21 cellular contexts compared by ENCODE assay signal in the genomic region with DNA sequence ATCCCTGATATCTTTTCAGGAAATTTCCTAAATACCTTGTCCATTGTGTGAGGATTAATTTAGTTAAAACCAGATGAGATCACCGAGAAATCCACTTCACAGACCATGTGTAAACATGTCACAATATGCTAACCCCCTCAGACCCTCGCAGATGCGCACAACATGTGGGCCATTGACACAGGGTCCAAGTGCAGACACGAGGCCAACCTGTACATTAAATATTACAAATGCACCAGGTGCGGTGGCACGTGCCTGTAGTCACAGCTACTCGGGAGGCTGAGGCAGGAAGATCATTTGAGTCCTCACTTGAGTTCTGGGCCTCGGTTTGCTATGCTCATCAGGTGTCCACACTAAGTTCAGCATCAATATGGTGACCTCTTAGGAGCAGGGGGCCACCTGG. TPM values are rescaled to one million over a fixed set of nuclear protein-coding genes. Genes with fewer than 3 reads are reported as not detected.
DNase-seq lines count a peak whose midpoint lies in the region; ATAC-seq and TF ChIP-seq lines count a peak whose summit lies in the region.
"Had no signal": no experiment of that assay in that cellular context is flagged by ENCODE, and none has a peak within 500 bp of the region (broad histone marks: within the 10 kb centered on the region; RNA-seq: fewer than 3 reads in every experiment).

No MANE protein-coding gene starts in this region.

- no peaks in the 10 kb centered on the region for H3K36me3 Mint-ChIP-seq in endodermal cell (ENCODE audit: low read depth)

- peaks cover 36% of the 10 kb centered on the region for H3K4me1 Mint-ChIP-seq in endodermal cell

- no peak overlapping the region for H3K4me3 ChIP-seq in endodermal cell (ENCODE audit: low read length)
- H3K4me3 ChIP-seq in spleen: no peak overlapping the region
- no peak overlapping the region for H3K4me3 ChIP-seq in Peyer's patch
- H3K4me3 ChIP-seq: A549 had no signal

- peaks cover 2% of the 10 kb centered on the region for H3K27me3 Mint-ChIP-seq in endodermal cell (ENCODE audit: insufficient read depth)

- H3K9me3 ChIP-seq in endodermal cell (ENCODE audit: control insufficient read depth, low read length): no peaks in the 10 kb centered on the region
- no peaks in the 10 kb centered on the region for H3K9me3 ChIP-seq in spleen
- H3K9me3 ChIP-seq in Peyer's patch: no peaks in the 10 kb centered on the region
- H3K9me3 ChIP-seq: A549, Caco-2 had no signal

- no peaks in the 10 kb centered on the region for H3K27me3 ChIP-seq in endodermal cell (ENCODE audit: control insufficient read depth, insufficient read depth, low read length, poor library complexity, severe bottlenecking)
- H3K27me3 ChIP-seq in spleen (replicated peaks in 1 of 7): peaks cover 0 to 4% (median 0%) of the 10 kb centered on the region in 7 donors
- H3K27me3 ChIP-seq in Peyer's patch: no peaks in the 10 kb centered on the region

- no peaks in the 10 kb centered on the region for H3K9me3 Mint-ChIP-seq in endodermal cell
- H3K9me3 Mint-ChIP-seq: CD4-positive, alpha-beta T cell had no signal

- H3K36me3 ChIP-seq in endodermal cell (ENCODE audit: control insufficient read depth, insufficient read depth, low read length) (no peaks in the 10 kb centered on the region), spleen (no peaks in the 10 kb centered on the region), Peyer's patch (no peaks in the 10 kb centered on the region)

- intact Hi-C loops in spleen (cut with DNase I; ENCODE audit: low total_unique reads): no loop called here

- H3K4me3 Mint-ChIP-seq in endodermal cell: no peak overlapping the region
- H3K4me3 Mint-ChIP-seq: CD4-positive, alpha-beta T cell had no signal

- 87% methylated on average over 4 to 8 of the region's 8 CpGs for WGBS in endodermal cell (ENCODE audit: insufficient coverage in 1 of 2, insufficient read length in 1 of 2), 2 experiments
- WGBS in spleen, 5 donors: 85 to 92% (median 88%) methylated on average over 7 to 8 of the region's 8 CpGs

- no peak for ATAC-seq in HG03095 (IDR thresholded peaks at IDR 0.05; ENCODE audit: unreplicated experiment)
- ATAC-seq: A549, HepG2 had no signal

- TF ChIP-seq POLR2A in spleen (IDR thresholded peaks at IDR 0.05) (no peak), Peyer's patch (IDR thresholded peaks at IDR 0.05) (no peak)

- DNase-seq in NCI-H146 (lab: John Stamatoyannopoulos, UW): peak; percentile 12
- DNase-seq in NCI-H146 treated with DMSO at 0.1 percent for 48 hours (lab: John Stamatoyannopoulos, UW; ENCODE audit: unreplicated experiment): no peak
- DNase-seq in NCI-H69 (lab: John Stamatoyannopoulos, UW): peak; percentile 45
- no peak for DNase-seq in endodermal cell
- peak; percentile 35 for DNase-seq in spleen
- no peak for DNase-seq in DMS53 (lab: John Stamatoyannopoulos, UW)
- no peak for DNase-seq in Peyer's patch
- DNase-seq: AML-193; Caco-2; CD4-positive, alpha-beta T cell; DMS79; GDM1; GOT3; H7 had no signal

- H3K4me1 ChIP-seq in endodermal cell (ENCODE audit: control insufficient read depth, insufficient read depth, low read length): peaks cover 20% of the 10 kb centered on the region
- H3K4me1 ChIP-seq in spleen: no peaks in the 10 kb centered on the region
- no peaks in the 10 kb centered on the region for H3K4me1 ChIP-seq in Peyer's patch
- H3K4me1 ChIP-seq: A549 had no signal

- H3K27ac Mint-ChIP-seq in endodermal cell: peak overlapping the region; percentile 46
- H3K27ac Mint-ChIP-seq: CD4-positive, alpha-beta T cell had no signal

- no peak overlapping the region for H3K27ac ChIP-seq in endodermal cell (ENCODE audit: low read depth, low read length)
- H3K27ac ChIP-seq in spleen: no peak overlapping the region
- no peak overlapping the region for H3K27ac ChIP-seq in Peyer's patch
- H3K27ac ChIP-seq: 22Rv1, A549, C4-2B had no signal

- H3K9ac ChIP-seq in endodermal cell (ENCODE audit: extremely low read depth, low read length, poor library complexity, severe bottlenecking): no peak overlapping the region

- TF ChIP-seq CTCF in endodermal cell (conservative IDR thresholded peaks at IDR 0.05) (no peak), spleen (IDR thresholded peaks at IDR 0.05 in 8 of 11, conservative IDR thresholded peaks at IDR 0.05 in 3 of 11) (no peak), Peyer's patch (IDR thresholded peaks at IDR 0.05) (no peak)

RNA-seq across cellular contexts. Expression of gene TMPRSS4, which starts 9.9 kb away (rescaled TPM):
- not detected for total RNA-seq in endodermal cell
- not detected for polyA plus RNA-seq in endodermal cell (2013, experiment 1 of 2)
- not detected for polyA plus RNA-seq in endodermal cell (2013, experiment 2 of 2)
- 1 to 10 TPM in 3 of 7 donors, under 1 TPM in 1, not detected in 3; 0.85 to 1.4 (median 1.2) TPM for total RNA-seq in spleen
- polyA plus RNA-seq in spleen: under 1 TPM; 0.09 to 0.26 (median 0.21) TPM
- 100 to 1,000 TPM in 2 of 4 donors, 10 to 100 TPM in 2; 41.3 to 274 (median 159) TPM for total RNA-seq in Peyer's patch
- total RNA-seq: CD4-positive, alpha-beta T cell; Daoy; HepG2 had no signal
- polyA plus RNA-seq: A549, BJ had no signal

RNA-seq across cellular contexts. Expression of gene SMIM35, which starts 19.8 kb away (rescaled TPM):
- total RNA-seq in endodermal cell (not detected), spleen (1 to 10 TPM in 1 of 7 donors, under 1 TPM in 6; 0.20 to 1.3 (median 0.46) TPM), Peyer's patch (not detected)
- polyA plus RNA-seq in endodermal cell (2013, experiment 1 of 2): not detected
- polyA plus RNA-seq in endodermal cell (2013, experiment 2 of 2): not detected
- under 1 TPM; 0.16 to 0.59 (median 0.33) TPM for polyA plus RNA-seq in spleen
- total RNA-seq: Caco-2, Daoy, H7, HepG2 had no signal
- polyA plus RNA-seq: A549, BJ, HepG2 had no signal

Comparison
In these comparisons a context has a peak if more than half of its experiments do, and no peak if none do; other contexts are left out.
1. DNase-seq: peak in NCI-H146 (single experiment), NCI-H69 (single experiment) and spleen (single experiment); none in NCI-H146 treated with DMSO at 0.1 percent for 48 hours (single experiment), endodermal cell (single experiment), DMS53 (single experiment) and Peyer's patch (0 of 3).
2. RNA of gene TMPRSS4, which starts 9.9 kb away (total RNA-seq): 41.3 to 274 TPM in Peyer's patch; 0.85 to 1.4 TPM in spleen and not detected in endodermal cell; every median in the first group is over 10 times any median in the second.